Comparison of ENCODE assay signal across 15 cellular contexts in the genomic region with DNA sequence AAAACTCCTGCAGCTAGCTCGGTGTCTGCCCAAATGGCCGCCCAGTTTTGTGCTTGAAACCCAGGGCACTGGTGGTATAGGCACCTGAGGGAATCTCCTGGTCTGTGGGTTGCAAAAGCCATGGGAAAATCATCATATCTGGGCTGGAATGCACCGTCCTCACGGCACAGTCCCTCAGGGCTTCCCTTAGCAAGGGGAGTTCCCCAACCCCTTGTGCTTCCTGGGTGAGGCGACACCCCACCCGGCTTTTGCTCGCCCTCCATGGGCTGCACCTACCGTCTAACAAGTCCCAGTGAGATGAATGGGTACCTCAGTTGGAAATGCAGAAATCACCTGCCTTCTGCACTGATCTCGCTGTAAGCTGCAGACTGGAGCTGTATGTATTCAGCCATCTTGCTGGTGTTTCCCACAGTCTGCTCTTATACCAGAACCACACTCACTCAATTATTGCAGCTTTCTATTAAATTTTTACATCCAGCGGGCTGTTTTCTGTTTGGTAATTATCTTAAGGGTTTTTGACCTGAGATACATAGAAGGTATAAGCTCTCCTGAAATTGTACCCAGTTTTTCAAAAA. TPM values are rescaled to one million over a fixed set of nuclear protein-coding genes. Genes with fewer than 3 reads are reported as not detected.
"Had no signal": no experiment of that assay in that cellular context is flagged by ENCODE, and none has a peak within 500 bp of the region (broad histone marks: within the 10 kb centered on the region; RNA-seq: fewer than 3 reads in every experiment).

No MANE protein-coding gene starts in this region.

- H3K4me3 Mint-ChIP-seq: activated naive CD4-positive, alpha-beta T cell treated with anti-CD3 and anti-CD28 coated beads, Interleukin-2, amount 50 U/mL, for 24 hours; natural killer cell had no signal

- ATAC-seq: left colon, natural killer cell, right cardiac atrium had no signal

- DNase-seq: activated CD4-positive, CD25-positive, alpha-beta regulatory T cell treated with anti-CD3 and anti-CD28 coated beads, Interleukin-2, amount 50 U/mL, for 72 hours; activated gamma-delta T cell; glutamatergic neuron; hippocampal formation; left colon; mesendoderm; natural killer cell; ovary; psoas muscle; right cardiac atrium; stimulated activated CD4-positive, alpha-beta T cell treated with anti-CD3 and anti-CD28 coated beads, Interleukin-15, amount 100 ng/mL, for 24 hours; stimulated activated CD4-positive, alpha-beta T cell treated with anti-CD3 and anti-CD28 coated beads, Interleukin-2, amount 100 ng/mL, for 48 hours; stomach had no signal

- H3K27ac Mint-ChIP-seq: activated naive CD4-positive, alpha-beta T cell treated with anti-CD3 and anti-CD28 coated beads, Interleukin-2, amount 50 U/mL, for 24 hours; natural killer cell had no signal

- H3K27me3 Mint-ChIP-seq: activated naive CD4-positive, alpha-beta T cell treated with anti-CD3 and anti-CD28 coated beads, Interleukin-2, amount 50 U/mL, for 24 hours had no signal

- H3K4me1 Mint-ChIP-seq: activated naive CD4-positive, alpha-beta T cell treated with anti-CD3 and anti-CD28 coated beads, Interleukin-2, amount 50 U/mL, for 24 hours; natural killer cell had no signal

RNA-seq across cellular contexts. Expression of a gene that starts 36.7 kb away (rescaled TPM):
- total RNA-seq: activated CD8-positive, alpha-beta memory T cell treated with anti-CD3 and anti-CD28 coated beads for 36 hours; natural killer cell had no signal
